ENCODE assay signal across 29 cellular contexts in genomic region chr13:108486096-108486495, GRCh38.
"Had no signal": no experiment of that assay in that cellular context is flagged by ENCODE, and none has a peak within 500 bp of the region (broad histone marks: within the 10 kb centered on the region; RNA-seq: fewer than 3 reads in every experiment).

No MANE protein-coding gene starts in this region.

- H3K4me3 ChIP-seq: stomach, suprapubic skin, testis, thoracic aorta, thyroid gland, tibial artery, tibial nerve, transverse colon, upper lobe of left lung, upper lobe of right lung, uterus, vagina had no signal

- H3K36me3 Mint-ChIP-seq: stimulated activated effector memory CD8-positive, alpha-beta T cell treated with anti-CD3 and anti-CD28 coated beads, Interleukin-12 subunit alpha, Interleukin-12 subunit beta, amount 100 ng/mL, for 72 hours; stimulated activated memory B cell treated with anti-CD40 and anti-IgM and Interleukin-4, amounts not matched to agents 10 μg/mL and 1 μg/mL and 100 μg/mL, for 72 hours; stimulated activated naive B cell treated with anti-CD40 and anti-IgM and Interleukin-4, amounts not matched to agents 10 μg/mL and 1 μg/mL and 100 μg/mL, for 72 hours; type B pancreatic cell had no signal

- H3K4me3 Mint-ChIP-seq: stimulated activated effector memory CD8-positive, alpha-beta T cell treated with anti-CD3 and anti-CD28 coated beads, Interleukin-12 subunit alpha, Interleukin-12 subunit beta, amount 100 ng/mL, for 72 hours; stimulated activated memory B cell treated with anti-CD40 and anti-IgM and Interleukin-4, amounts not matched to agents 10 μg/mL and 1 μg/mL and 100 μg/mL, for 72 hours; stimulated activated naive B cell treated with anti-CD40 and anti-IgM and Interleukin-4, amounts not matched to agents 10 μg/mL and 1 μg/mL and 100 μg/mL, for 72 hours; stimulated activated naive CD8-positive, alpha-beta T cell treated with anti-CD3 and anti-CD28 coated beads, Interleukin-15, amount 100 ng/mL, for 72 hours; stimulated activated naive CD8-positive, alpha-beta T cell treated with anti-CD3 and anti-CD28 coated beads, Interleukin-15, Interleukin-2, amounts not matched to agents 100 ng/mL and 50 ng/mL, for 24 hours; type B pancreatic cell had no signal

- H3K4me1 Mint-ChIP-seq: stimulated activated effector memory CD8-positive, alpha-beta T cell treated with anti-CD3 and anti-CD28 coated beads, Interleukin-12 subunit alpha, Interleukin-12 subunit beta, amount 100 ng/mL, for 72 hours; stimulated activated memory B cell treated with anti-CD40 and anti-IgM and Interleukin-4, amounts not matched to agents 10 μg/mL and 1 μg/mL and 100 μg/mL, for 72 hours; stimulated activated naive B cell treated with anti-CD40 and anti-IgM and Interleukin-4, amounts not matched to agents 10 μg/mL and 1 μg/mL and 100 μg/mL, for 72 hours; stimulated activated naive CD8-positive, alpha-beta T cell treated with anti-CD3 and anti-CD28 coated beads, Interleukin-15, amount 100 ng/mL, for 72 hours had no signal

- H3K27me3 ChIP-seq: stomach, suprapubic skin, testis, thyroid gland, tibial artery, tibial nerve, transverse colon, upper lobe of left lung, upper lobe of right lung, vagina had no signal

- H3K9me3 ChIP-seq: testis, thoracic aorta, thyroid gland, tibial artery, transverse colon, upper lobe of right lung, uterus, vagina had no signal

- ATAC-seq: stimulated activated effector memory CD8-positive, alpha-beta T cell treated with anti-CD3 and anti-CD28 coated beads, Interleukin-12 subunit alpha, Interleukin-12 subunit beta, amount 100 ng/mL, for 72 hours; stimulated activated memory B cell treated with anti-CD40 and anti-IgM and Interleukin-4, amounts not matched to agents 10 μg/mL and 1 μg/mL and 100 μg/mL, for 72 hours; stimulated activated naive B cell treated with anti-CD40 and anti-IgM and Interleukin-4, amounts not matched to agents 10 μg/mL and 1 μg/mL and 100 μg/mL, for 72 hours; stimulated activated naive CD8-positive, alpha-beta T cell treated with anti-CD3 and anti-CD28 coated beads, Interleukin-15, amount 100 ng/mL, for 72 hours; stimulated activated naive CD8-positive, alpha-beta T cell treated with anti-CD3 and anti-CD28 coated beads, Interleukin-15, Interleukin-2, amounts not matched to agents 100 U/mL and 50 U/mL, for 24 hours; upper lobe of right lung had no signal

- H3K36me3 ChIP-seq: stomach, suprapubic skin, thoracic aorta, thyroid gland, tibial artery, tibial nerve, transverse colon, upper lobe of left lung, upper lobe of right lung, uterus, vagina had no signal

- DNase-seq: stimulated activated CD4-positive, alpha-beta T cell treated with anti-CD3 and anti-CD28 coated beads, Interleukin-2, amount 100 ng/mL, for 48 hours; stimulated activated CD4-positive, alpha-beta T cell treated with anti-CD3 and anti-CD28 coated beads, Interleukin-4, amount 100 ng/mL, for 1 hour; stimulated activated CD4-positive, alpha-beta T cell treated with anti-CD3 and anti-CD28 coated beads, Interleukin-4, amount 100 ng/mL, for 24 hours; stimulated activated CD4-positive, alpha-beta T cell treated with anti-CD3 and anti-CD28 coated beads, Interleukin-4, amount 100 ng/mL, for 4 hours; stimulated activated CD8-positive, alpha-beta memory T cell treated with anti-CD3 and anti-CD28 coated beads, Interleukin-4, amount 100 ng/mL, for 48 hours; stimulated activated naive B cell treated with anti-CD40 and anti-IgM and Interleukin-4, amounts not matched to agents 10 μg/mL and 1 μg/mL and 100 μg/mL, for 72 hours; stimulated activated naive CD4-positive, alpha-beta T cell; stimulated activated naive CD4-positive, alpha-beta T cell treated with Interleukin-2 at 50 U/mL for 16 hours; stimulated activated naive CD8-positive, alpha-beta T cell treated with anti-CD3 and anti-CD28 coated beads, Interleukin-15, amount 100 ng/mL, for 72 hours; stimulated activated naive CD8-positive, alpha-beta T cell treated with anti-CD3 and anti-CD28 coated beads, Interleukin-15, Interleukin-2, amounts not matched to agents 100 U/mL and 50 U/mL, for 24 hours; stomach; substantia nigra; testis; thyroid gland; tibial artery; transverse colon; trophoblast cell; upper lobe of left lung; upper lobe of right lung; uterus had no signal

- H3K27me3 Mint-ChIP-seq: stimulated activated memory B cell treated with anti-CD40 and anti-IgM and Interleukin-4, amounts not matched to agents 10 μg/mL and 1 μg/mL and 100 μg/mL, for 72 hours; stimulated activated naive B cell treated with anti-CD40 and anti-IgM and Interleukin-4, amounts not matched to agents 10 μg/mL and 1 μg/mL and 100 μg/mL, for 72 hours; stimulated activated naive CD8-positive, alpha-beta T cell treated with anti-CD3 and anti-CD28 coated beads, Interleukin-15, Interleukin-2, amounts not matched to agents 100 ng/mL and 50 ng/mL, for 24 hours had no signal

- FAIRE-seq: urothelium cell line had no signal

- H3K4me1 ChIP-seq: stomach, suprapubic skin, testis, thyroid gland, tibial artery, tibial nerve, transverse colon, upper lobe of left lung, upper lobe of right lung, uterus, vagina had no signal

- H3K27ac Mint-ChIP-seq: stimulated activated effector memory CD8-positive, alpha-beta T cell treated with anti-CD3 and anti-CD28 coated beads, Interleukin-12 subunit alpha, Interleukin-12 subunit beta, amount 100 ng/mL, for 72 hours; stimulated activated memory B cell treated with anti-CD40 and anti-IgM and Interleukin-4, amounts not matched to agents 10 μg/mL and 1 μg/mL and 100 μg/mL, for 72 hours; stimulated activated naive B cell treated with anti-CD40 and anti-IgM and Interleukin-4, amounts not matched to agents 10 μg/mL and 1 μg/mL and 100 μg/mL, for 72 hours; stimulated activated naive CD8-positive, alpha-beta T cell treated with anti-CD3 and anti-CD28 coated beads, Interleukin-15, amount 100 ng/mL, for 72 hours; stimulated activated naive CD8-positive, alpha-beta T cell treated with anti-CD3 and anti-CD28 coated beads, Interleukin-15, Interleukin-2, amounts not matched to agents 100 ng/mL and 50 ng/mL, for 24 hours; type B pancreatic cell had no signal

- H3K27ac ChIP-seq: stomach, suprapubic skin, testis, thoracic aorta, thyroid gland, tibial artery, tibial nerve, transverse colon, upper lobe of left lung, upper lobe of right lung, uterus, vagina had no signal
